ENCODE assay signal across 7 cellular contexts in genomic region chr2:232438951-232439757, GRCh38. TPM values are rescaled to one million over a fixed set of nuclear protein-coding genes. Genes with fewer than 3 reads are reported as not detected.
DNase-seq lines count a peak whose midpoint lies in the region; ATAC-seq, FAIRE-seq and TF ChIP-seq lines count a peak whose summit lies in the region.

No MANE protein-coding gene starts in this region.

- peak; percentile 47 to 58 for TF ChIP-seq CTCF in GM23338 (conservative IDR thresholded peaks at IDR 0.05; ENCODE audit: low read depth in 2 of 2)
- peak; percentile 32 for TF ChIP-seq CTCF in epithelial cell of esophagus (IDR thresholded peaks at IDR 0.05; ENCODE audit: insufficient read depth, low read depth, low read length, missing control alignments)
- peak; percentile 43 to 56 (median 46) for TF ChIP-seq CTCF in pancreas (IDR thresholded peaks at IDR 0.05)

- no peaks in the 10 kb centered on the region for H3K9me3 ChIP-seq in pancreas

- H3K27me3 ChIP-seq in GM23338 (ENCODE audit: insufficient read depth) (no peaks in the 10 kb centered on the region), pancreas (no peaks in the 10 kb centered on the region)

- no peak overlapping the region for H2AFZ ChIP-seq in GM23338

- H3K9me2 ChIP-seq in GM23338 (ENCODE audit: insufficient read depth): no peaks in the 10 kb centered on the region

- no peaks in the 10 kb centered on the region for H3K79me2 ChIP-seq in GM23338 (replicated peaks; ENCODE audit: insufficient read depth)

- no peak overlapping the region for H3K27ac Mint-ChIP-seq in GM23338

- H3K36me3 ChIP-seq in GM23338 (ENCODE audit: insufficient read depth) (no peaks in the 10 kb centered on the region), pancreas (no peaks in the 10 kb centered on the region)

- H3K36me3 Mint-ChIP-seq in GM23338 (ENCODE audit: low read depth): no peaks in the 10 kb centered on the region

- H3F3A ChIP-seq in GM23338 (replicated peaks; ENCODE audit: low read depth): no peaks in the 10 kb centered on the region

- no peaks in the 10 kb centered on the region for H4K20me1 ChIP-seq in GM23338 (replicated peaks; ENCODE audit: insufficient read depth)

- intact Hi-C loops in pancreas (cut with DNase I): loop anchor here in 2 of 3 donors (5.0 to 10.0 kb wide), 3 partner anchors 104 to 534 kb away; no protein-coding TSS in a partner anchor

- H3K4me3 Mint-ChIP-seq in GM23338: no peak overlapping the region

- peaks cover 17% of the 10 kb centered on the region for H3K27me3 Mint-ChIP-seq in GM23338 (ENCODE audit: insufficient read depth, low read depth, poor library complexity)

- no peak for FAIRE-seq in pancreas (lab: Jason Lieb, UNC)

- DNase-seq in GM23338 (ENCODE audit: low spot score): no peak
- peak; percentile 45 for DNase-seq in UCSD-AML1 (lab: John Stamatoyannopoulos, UW; ENCODE audit: unreplicated experiment)
- peak; percentile 32 for DNase-seq in epithelial cell of esophagus (ENCODE audit: low read depth)
- DNase-seq in pancreas: peak in 5 of 6 donors; percentile 22 to 70 (median 43)
- no peak for DNase-seq in globus pallidus (ENCODE audit: low spot score)

- ATAC-seq in GM23338 (peak; percentile 72), pancreas (peak; percentile 74 to 83 (median 78)), GM19324 (IDR thresholded peaks at IDR 0.05; ENCODE audit: low FRiP score, unreplicated experiment) (no peak), HG03565 (IDR thresholded peaks at IDR 0.05; ENCODE audit: unreplicated experiment) (no peak)

- H3K27ac ChIP-seq in GM23338 (ENCODE audit: low read depth) (no peak overlapping the region), pancreas (no peak overlapping the region)

- no peaks in the 10 kb centered on the region for H3K4me1 ChIP-seq in GM23338 (ENCODE audit: insufficient read depth)
- H3K4me1 ChIP-seq in pancreas: no peaks in the 10 kb centered on the region

- H3K4me1 Mint-ChIP-seq in GM23338: peaks cover 4% of the 10 kb centered on the region; the same call in 2 of the 3 replicates

- H3K9me3 Mint-ChIP-seq in GM23338: no peaks in the 10 kb centered on the region

- 67 to 70% methylated on average over 19 to 20 of the region's 22 CpGs for WGBS in pancreas, 2 donors

- H3K4me3 ChIP-seq in GM23338 (no peak overlapping the region), epithelial cell of esophagus (ENCODE audit: low read length) (no peak overlapping the region), pancreas (no peak overlapping the region)

- H3K4me2 ChIP-seq in GM23338: no peak overlapping the region

TF ChIP-seq in GM23338, 12 proteins besides CTCF, POLR2A, EP300 and RAD21 (continues in another document):
- TF ChIP-seq ETS1 (IDR thresholded peaks at IDR 0.05) (no peak), ZNF462 (CRISPR knock-in tag; IDR thresholded peaks at IDR 0.05) (no peak), EZH2 (IDR thresholded peaks at IDR 0.05; ENCODE audit: low read depth, unreplicated experiment) (no peak), NANOG (IDR thresholded peaks at IDR 0.05; ENCODE audit: borderline replicate concordance) (no peak), JUNB (IDR thresholded peaks at IDR 0.05; ENCODE audit: unreplicated experiment) (no peak), EZH2phosphoT487 (IDR thresholded peaks at IDR 0.05; ENCODE audit: unreplicated experiment) (no peak), ZNF114 (CRISPR knock-in tag; IDR thresholded peaks at IDR 0.05) (no peak), ZNF331 (CRISPR knock-in tag; IDR thresholded peaks at IDR 0.05; ENCODE audit: low read depth) (no peak), CREB1 (CRISPR knock-in tag; IDR thresholded peaks at IDR 0.05; ENCODE audit: low read depth) (no peak)

RNA-seq across cellular contexts. Expression of gene ALPI, which starts 16.8 kb away (rescaled TPM):
- total RNA-seq in GM23338 (2014; rRNA removed; shearing (Covaris generic)): not detected in 2 replicates
- polyA plus RNA-seq in GM23338 (2016; fragmentation: Nextera tagmentation; extraction: Ambion mirVana) (not detected in 2 replicates), pancreas (not detected)
- not detected for total RNA-seq in pancreas

RNA-seq across cellular contexts. Expression of gene ALPG, which starts 32.5 kb away (rescaled TPM):
- 2.5 and 3.8 TPM in 2 replicates for total RNA-seq in GM23338 (2014; rRNA removed; shearing (Covaris generic))
- polyA plus RNA-seq in GM23338 (2016; fragmentation: Nextera tagmentation; extraction: Ambion mirVana) (0.89 and 1.4 TPM in 2 replicates), pancreas (not detected)
- total RNA-seq in pancreas: not detected

RNA-seq across cellular contexts. Expression of gene ECEL1, which starts 48.5 kb away (rescaled TPM):
- total RNA-seq in GM23338 (2014; rRNA removed; shearing (Covaris generic)): 17.5 and 18.0 TPM in 2 replicates
- polyA plus RNA-seq in GM23338 (2016; fragmentation: Nextera tagmentation; extraction: Ambion mirVana) (6.7 and 9.3 TPM in 2 replicates), pancreas (under 1 TPM; 0.30 to 0.99 TPM)
- total RNA-seq in pancreas: 1 to 10 TPM in 1 of 6 donors, under 1 TPM in 3, not detected in 2; 0.47 to 1.1 (median 0.76) TPM

Comparison
In these comparisons a context has a peak if more than half of its experiments do, and no peak if none do; other contexts are left out.
1. ATAC-seq: peak in GM23338 (single experiment) and pancreas (4 of 4); none in GM19324 (single experiment) and HG03565 (single experiment).
2. DNase-seq: peak in UCSD-AML1 (single experiment), epithelial cell of esophagus (single experiment) and pancreas (5 of 6); none in GM23338 (single experiment) and globus pallidus (single experiment).
3. Peak in every context shown above with its lines, with median percentiles within 50 percentile points of each other: CTCF ChIP-seq.